ENCODE assay signal across 1 cellular context in the genomic region with DNA sequence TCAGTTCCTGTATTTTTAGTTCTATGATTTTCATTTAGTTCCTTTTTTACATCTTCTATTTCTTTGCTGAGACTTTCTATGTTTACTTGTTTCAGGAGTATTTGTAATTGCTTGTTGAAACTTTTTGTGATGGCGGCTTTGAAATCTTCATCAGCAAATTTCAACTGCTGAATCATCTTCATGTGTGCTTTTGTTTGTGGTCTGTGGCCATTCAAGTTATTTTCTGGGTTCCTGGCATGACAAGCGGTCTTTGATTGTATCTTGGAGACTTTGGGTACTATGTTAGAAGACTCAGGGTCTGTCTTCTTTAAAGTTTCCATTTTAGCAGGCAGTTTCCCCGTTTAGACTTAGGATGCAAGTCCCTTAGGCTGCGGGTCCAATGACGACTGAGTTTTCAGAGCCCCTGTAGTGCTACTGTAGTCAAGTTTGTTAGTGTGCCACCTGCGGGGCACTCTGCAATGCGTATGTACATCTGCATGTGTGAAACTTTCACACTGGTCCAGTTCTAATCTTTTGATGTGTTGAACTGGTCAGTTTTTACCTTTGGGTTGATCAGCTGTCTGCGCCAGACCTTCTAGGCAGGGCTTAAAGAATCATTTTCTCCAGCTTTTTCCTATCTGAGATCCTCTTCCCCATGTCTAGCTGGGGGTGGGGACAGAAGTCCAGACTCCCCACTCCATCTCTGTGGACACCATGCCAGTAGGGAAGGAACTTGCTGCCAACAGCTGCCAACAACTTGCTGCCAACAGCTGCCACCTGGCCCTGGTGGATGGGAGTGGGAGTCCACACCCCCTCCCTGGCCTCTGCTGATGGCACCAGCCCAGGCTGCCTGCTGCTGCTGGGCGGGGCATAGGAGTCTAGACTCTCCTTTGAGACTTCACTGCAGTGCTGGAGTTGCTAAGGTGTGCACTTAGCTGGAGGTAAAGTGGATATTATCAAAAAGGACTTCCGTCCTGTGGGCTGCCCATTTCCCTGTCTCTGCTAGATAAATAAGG.
TF ChIP-seq lines count a peak whose summit lies in the region.

No MANE protein-coding gene starts in this region.

TF ChIP-seq in GM23338, 12 proteins besides CTCF, POLR2A, EP300 and RAD21 (continued from another document):
- no peak for TF ChIP-seq REST (IDR thresholded peaks at IDR 0.05; ENCODE audit: unreplicated experiment)
- TF ChIP-seq, protein P1, sequence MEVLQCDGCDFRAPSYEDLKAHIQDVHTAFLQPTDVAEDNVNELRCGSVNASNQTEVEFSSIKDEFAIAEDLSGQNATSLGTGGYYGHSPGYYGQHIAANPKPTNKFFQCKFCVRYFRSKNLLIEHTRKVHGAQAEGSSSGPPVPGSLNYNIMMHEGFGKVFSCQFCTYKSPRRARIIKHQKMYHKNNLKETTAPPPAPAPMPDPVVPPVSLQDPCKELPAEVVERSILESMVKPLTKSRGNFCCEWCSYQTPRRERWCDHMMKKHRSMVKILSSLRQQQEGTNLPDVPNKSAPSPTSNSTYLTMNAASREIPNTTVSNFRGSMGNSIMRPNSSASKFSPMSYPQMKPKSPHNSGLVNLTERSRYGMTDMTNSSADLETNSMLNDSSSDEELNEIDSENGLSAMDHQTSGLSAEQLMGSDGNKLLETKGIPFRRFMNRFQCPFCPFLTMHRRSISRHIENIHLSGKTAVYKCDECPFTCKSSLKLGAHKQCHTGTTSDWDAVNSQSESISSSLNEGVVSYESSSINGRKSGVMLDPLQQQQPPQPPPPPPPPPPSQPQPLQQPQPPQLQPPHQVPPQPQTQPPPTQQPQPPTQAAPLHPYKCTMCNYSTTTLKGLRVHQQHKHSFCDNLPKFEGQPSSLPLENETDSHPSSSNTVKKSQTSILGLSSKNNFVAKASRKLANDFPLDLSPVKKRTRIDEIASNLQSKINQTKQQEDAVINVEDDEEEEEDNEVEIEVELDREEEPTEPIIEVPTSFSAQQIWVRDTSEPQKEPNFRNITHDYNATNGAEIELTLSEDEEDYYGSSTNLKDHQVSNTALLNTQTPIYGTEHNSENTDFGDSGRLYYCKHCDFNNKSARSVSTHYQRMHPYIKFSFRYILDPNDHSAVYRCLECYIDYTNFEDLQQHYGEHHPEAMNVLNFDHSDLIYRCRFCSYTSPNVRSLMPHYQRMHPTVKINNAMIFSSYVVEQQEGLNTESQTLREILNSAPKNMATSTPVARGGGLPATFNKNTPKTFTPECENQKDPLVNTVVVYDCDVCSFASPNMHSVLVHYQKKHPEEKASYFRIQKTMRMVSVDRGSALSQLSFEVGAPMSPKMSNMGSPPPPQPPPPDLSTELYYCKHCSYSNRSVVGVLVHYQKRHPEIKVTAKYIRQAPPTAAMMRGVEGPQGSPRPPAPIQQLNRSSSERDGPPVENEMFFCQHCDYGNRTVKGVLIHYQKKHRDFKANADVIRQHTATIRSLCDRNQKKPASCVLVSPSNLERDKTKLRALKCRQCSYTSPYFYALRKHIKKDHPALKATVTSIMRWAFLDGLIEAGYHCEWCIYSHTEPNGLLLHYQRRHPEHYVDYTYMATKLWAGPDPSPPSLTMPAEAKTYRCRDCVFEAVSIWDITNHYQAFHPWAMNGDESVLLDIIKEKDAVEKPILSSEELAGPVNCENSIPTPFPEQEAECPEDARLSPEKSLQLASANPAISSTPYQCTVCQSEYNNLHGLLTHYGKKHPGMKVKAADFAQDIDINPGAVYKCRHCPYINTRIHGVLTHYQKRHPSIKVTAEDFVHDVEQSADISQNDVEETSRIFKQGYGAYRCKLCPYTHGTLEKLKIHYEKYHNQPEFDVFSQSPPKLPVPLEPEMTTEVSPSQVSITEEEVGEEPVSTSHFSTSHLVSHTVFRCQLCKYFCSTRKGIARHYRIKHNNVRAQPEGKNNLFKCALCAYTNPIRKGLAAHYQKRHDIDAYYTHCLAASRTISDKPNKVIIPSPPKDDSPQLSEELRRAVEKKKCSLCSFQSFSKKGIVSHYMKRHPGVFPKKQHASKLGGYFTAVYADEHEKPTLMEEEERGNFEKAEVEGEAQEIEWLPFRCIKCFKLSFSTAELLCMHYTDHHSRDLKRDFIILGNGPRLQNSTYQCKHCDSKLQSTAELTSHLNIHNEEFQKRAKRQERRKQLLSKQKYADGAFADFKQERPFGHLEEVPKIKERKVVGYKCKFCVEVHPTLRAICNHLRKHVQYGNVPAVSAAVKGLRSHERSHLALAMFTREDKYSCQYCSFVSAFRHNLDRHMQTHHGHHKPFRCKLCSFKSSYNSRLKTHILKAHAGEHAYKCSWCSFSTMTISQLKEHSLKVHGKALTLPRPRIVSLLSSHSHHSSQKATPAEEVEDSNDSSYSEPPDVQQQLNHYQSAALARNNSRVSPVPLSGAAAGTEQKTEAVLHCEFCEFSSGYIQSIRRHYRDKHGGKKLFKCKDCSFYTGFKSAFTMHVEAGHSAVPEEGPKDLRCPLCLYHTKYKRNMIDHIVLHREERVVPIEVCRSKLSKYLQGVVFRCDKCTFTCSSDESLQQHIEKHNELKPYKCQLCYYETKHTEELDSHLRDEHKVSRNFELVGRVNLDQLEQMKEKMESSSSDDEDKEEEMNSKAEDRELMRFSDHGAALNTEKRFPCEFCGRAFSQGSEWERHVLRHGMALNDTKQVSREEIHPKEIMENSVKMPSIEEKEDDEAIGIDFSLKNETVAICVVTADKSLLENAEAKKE (CRISPR knock-in tag; IDR thresholded peaks at IDR 0.05) = no peak
- no peak for TF ChIP-seq EZH2phosphoT487 (IDR thresholded peaks at IDR 0.05; ENCODE audit: unreplicated experiment)
- TF ChIP-seq EZH2 (IDR thresholded peaks at IDR 0.05; ENCODE audit: low read depth, unreplicated experiment) = no peak
- no peak for TF ChIP-seq ZNF114 (CRISPR knock-in tag; IDR thresholded peaks at IDR 0.05)
